In the genomic region with DNA sequence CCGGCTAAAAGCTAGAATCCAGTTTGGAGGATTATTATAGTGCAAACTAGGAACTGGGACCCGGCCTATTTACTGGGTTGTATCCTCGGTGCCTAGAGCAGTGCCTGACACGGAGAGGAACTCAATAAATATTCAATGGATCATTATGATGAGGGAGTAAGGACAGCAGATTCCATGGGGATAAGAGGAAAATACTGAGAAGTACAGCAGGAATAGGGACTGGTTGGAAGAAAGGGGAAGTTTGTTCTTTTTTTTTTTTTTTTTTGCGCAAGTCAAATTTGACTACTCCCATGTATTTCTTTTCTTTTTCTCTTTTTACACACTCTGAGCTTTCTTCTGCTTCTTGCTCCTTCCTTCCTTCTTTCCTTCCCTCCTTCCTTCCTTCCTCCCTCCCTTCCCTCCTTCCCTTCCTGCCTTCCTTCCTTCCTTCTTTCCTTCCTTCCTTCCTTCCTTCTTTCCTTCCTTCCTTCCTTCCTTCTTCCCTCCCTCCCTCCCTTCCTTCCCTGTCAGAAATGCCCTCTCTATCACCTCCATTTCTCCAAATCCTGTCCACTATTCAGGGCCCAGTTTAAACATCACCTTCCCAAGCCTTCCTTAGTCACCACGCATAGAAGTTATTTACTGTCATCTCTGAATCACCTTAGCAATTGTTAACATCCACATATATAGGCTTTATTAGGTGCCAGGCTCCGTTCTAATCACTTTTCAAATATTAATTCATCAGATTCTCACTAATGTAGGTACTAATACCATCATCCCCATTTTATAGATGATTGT, we compare ENCODE assay signal across 8 cellular contexts. TPM values are rescaled to one million over a fixed set of nuclear protein-coding genes. Genes with fewer than 3 reads are reported as not detected.
A peak's percentile ranks its signal among the peaks of the same experiment; 100 is the strongest.
DNase-seq lines count a peak whose midpoint lies in the region; ATAC-seq and TF ChIP-seq lines count a peak whose summit lies in the region.

No MANE protein-coding gene starts in this region.

- H3K36me3 ChIP-seq in MM.1S (replicated peaks; ENCODE audit: insufficient read depth, low read length), result no peaks in the 10 kb centered on the region

- ATAC-seq in natural killer cell treated with Interleukin-12 subunit alpha and Interleukin-12 subunit beta and Interleukin-15 and Interleukin-18, amount 100 ng/mL, for 72 hours, result no peak
- no peak for ATAC-seq in GM18498 (IDR thresholded peaks at IDR 0.05; ENCODE audit: unreplicated experiment)

- no peaks in the 10 kb centered on the region for H3K27me3 Mint-ChIP-seq in natural killer cell treated with Interleukin-12 subunit alpha and Interleukin-12 subunit beta and Interleukin-15 and Interleukin-18, amount 100 ng/mL, for 72 hours

- peak overlapping the region; percentile 94 for H3K4me3 Mint-ChIP-seq in natural killer cell treated with Interleukin-12 subunit alpha and Interleukin-12 subunit beta and Interleukin-15 and Interleukin-18, amount 100 ng/mL, for 72 hours

- H3K4me2 ChIP-seq in MM.1S (ENCODE audit: low read depth, low read length), result peak overlapping the region; percentile 89; the same call in 1 of the 2 replicates

- H2AFZ ChIP-seq in MM.1S (ENCODE audit: low read length), result peak overlapping the region; percentile 89

- peaks cover 8% of the 10 kb centered on the region for H3K4me1 ChIP-seq in MM.1S (ENCODE audit: low read length)

- no peak for TF ChIP-seq CTCF in C4-2B (conservative IDR thresholded peaks at IDR 0.05)
- no peak for TF ChIP-seq CTCF in MM.1S (IDR thresholded peaks at IDR 0.05; ENCODE audit: low read length)
- no peak for TF ChIP-seq CTCF in coronary artery (IDR thresholded peaks at IDR 0.05)
- TF ChIP-seq CTCF in GM13977 (IDR thresholded peaks at IDR 0.05; ENCODE audit: extremely low read depth, insufficient read depth, missing control alignments), result no peak

- H3K4me3 ChIP-seq in MM.1S (ENCODE audit: low read length), result peak overlapping the region; percentile 87; the same call in 1 of the 2 replicates
- peak overlapping the region; percentile 84 for H3K4me3 ChIP-seq in coronary artery

- H3F3A ChIP-seq in MM.1S (ENCODE audit: insufficient read depth, low read length), result peaks cover 18% of the 10 kb centered on the region

- peaks cover under 1% of the 10 kb centered on the region for H3K36me3 Mint-ChIP-seq in natural killer cell treated with Interleukin-12 subunit alpha and Interleukin-12 subunit beta and Interleukin-15 and Interleukin-18, amount 100 ng/mL, for 72 hours

- H3K9me2 ChIP-seq in MM.1S (replicated peaks; ENCODE audit: insufficient read depth, low read length), result no peaks in the 10 kb centered on the region

- H3K9ac ChIP-seq in MM.1S (ENCODE audit: low read length), result no peak overlapping the region; the same call in 1 of the 2 replicates

- no peaks in the 10 kb centered on the region for H3K9me3 ChIP-seq in MM.1S (replicated peaks; ENCODE audit: insufficient read depth, low read length)

- DNase-seq in MM.1S (no peak), coronary artery (ENCODE audit: low spot score) (no peak), HEK293T (ENCODE audit: extremely low spot score) (no peak), GM13977 (ENCODE audit: low spot score) (no peak), GOT3 (lab: John Stamatoyannopoulos, UW) (no peak)
- DNase-seq in natural killer cell treated with Interleukin-12 subunit alpha and Interleukin-12 subunit beta and Interleukin-15 and Interleukin-18, amount 100 ng/mL, for 72 hours (ENCODE audit: low spot score), result no peak

- no peaks in the 10 kb centered on the region for H3K9me3 Mint-ChIP-seq in natural killer cell treated with Interleukin-12 subunit alpha and Interleukin-12 subunit beta and Interleukin-15 and Interleukin-18, amount 100 ng/mL, for 72 hours

- POLR2A ChIA-PET in HEK293T (lab: Yijun Ruan, JAX), result interaction anchor here (1.5 to 2.2 kb wide), 2 partner anchors 31 to 151 kb away, joined by 5 to 13 read pairs; a partner anchor contains a TSS

- CTCF ChIA-PET in HEK293T (lab: Yijun Ruan, JAX), result no interaction called here

- peaks cover 12% of the 10 kb centered on the region for H3K79me2 ChIP-seq in MM.1S (ENCODE audit: low read length)

- peak overlapping the region; percentile 36 to 74 for H3K27ac Mint-ChIP-seq in natural killer cell treated with Interleukin-12 subunit alpha and Interleukin-12 subunit beta and Interleukin-15 and Interleukin-18, amount 100 ng/mL, for 72 hours

- no peaks in the 10 kb centered on the region for H4K20me1 ChIP-seq in MM.1S (ENCODE audit: insufficient read depth, low read length)

- peaks cover 27 to 30% of the 10 kb centered on the region in 2 donors for H3K4me1 Mint-ChIP-seq in natural killer cell treated with Interleukin-12 subunit alpha and Interleukin-12 subunit beta and Interleukin-15 and Interleukin-18, amount 100 ng/mL, for 72 hours (ENCODE audit: low read depth in 2 of 2)

- H3K27me3 ChIP-seq in MM.1S (replicated peaks; ENCODE audit: insufficient read depth, low read length), result no peaks in the 10 kb centered on the region

- in situ Hi-C loops in GM13977 (cut with MboI; ENCODE audit: low pct_unique_long_range_greater_than_20kb, low sequenced_read_pairs, unreplicated experiment), result no loop called here

- peak overlapping the region; percentile 96; the same call in 1 of the 2 replicates for H3K27ac ChIP-seq in C4-2B
- peak overlapping the region; percentile 66; the same call in 1 of the 2 replicates for H3K27ac ChIP-seq in MM.1S (ENCODE audit: low read length)
- H3K27ac ChIP-seq in coronary artery, result peak overlapping the region; percentile 90 to 92

TF ChIP-seq in HEK293T, 16 proteins besides CTCF, POLR2A, EP300 and RAD21:
- TF ChIP-seq ZNF384 (IDR thresholded peaks at IDR 0.05) (no peak), SP1 (IDR thresholded peaks at IDR 0.05) (no peak), LEF1 (IDR thresholded peaks at IDR 0.05; ENCODE audit: borderline replicate concordance) (no peak), SUZ12 (IDR thresholded peaks at IDR 0.05) (no peak)
- TF ChIP-seq, protein P1, sequence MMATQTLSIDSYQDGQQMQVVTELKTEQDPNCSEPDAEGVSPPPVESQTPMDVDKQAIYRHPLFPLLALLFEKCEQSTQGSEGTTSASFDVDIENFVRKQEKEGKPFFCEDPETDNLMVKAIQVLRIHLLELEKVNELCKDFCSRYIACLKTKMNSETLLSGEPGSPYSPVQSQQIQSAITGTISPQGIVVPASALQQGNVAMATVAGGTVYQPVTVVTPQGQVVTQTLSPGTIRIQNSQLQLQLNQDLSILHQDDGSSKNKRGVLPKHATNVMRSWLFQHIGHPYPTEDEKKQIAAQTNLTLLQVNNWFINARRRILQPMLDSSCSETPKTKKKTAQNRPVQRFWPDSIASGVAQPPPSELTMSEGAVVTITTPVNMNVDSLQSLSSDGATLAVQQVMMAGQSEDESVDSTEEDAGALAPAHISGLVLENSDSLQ (IDR thresholded peaks at IDR 0.05), result no peak

RNA-seq across cellular contexts. Expression of a gene that starts 0.9 kb away (rescaled TPM):
- total RNA-seq in natural killer cell treated with Interleukin-12 subunit alpha and Interleukin-12 subunit beta and Interleukin-15 and Interleukin-18, amount 100 ng/mL, for 72 hours, result 1 to 10 TPM; 7.4 to 7.8 TPM
